8 cellular contexts compared by ENCODE assay signal in the genomic region with DNA sequence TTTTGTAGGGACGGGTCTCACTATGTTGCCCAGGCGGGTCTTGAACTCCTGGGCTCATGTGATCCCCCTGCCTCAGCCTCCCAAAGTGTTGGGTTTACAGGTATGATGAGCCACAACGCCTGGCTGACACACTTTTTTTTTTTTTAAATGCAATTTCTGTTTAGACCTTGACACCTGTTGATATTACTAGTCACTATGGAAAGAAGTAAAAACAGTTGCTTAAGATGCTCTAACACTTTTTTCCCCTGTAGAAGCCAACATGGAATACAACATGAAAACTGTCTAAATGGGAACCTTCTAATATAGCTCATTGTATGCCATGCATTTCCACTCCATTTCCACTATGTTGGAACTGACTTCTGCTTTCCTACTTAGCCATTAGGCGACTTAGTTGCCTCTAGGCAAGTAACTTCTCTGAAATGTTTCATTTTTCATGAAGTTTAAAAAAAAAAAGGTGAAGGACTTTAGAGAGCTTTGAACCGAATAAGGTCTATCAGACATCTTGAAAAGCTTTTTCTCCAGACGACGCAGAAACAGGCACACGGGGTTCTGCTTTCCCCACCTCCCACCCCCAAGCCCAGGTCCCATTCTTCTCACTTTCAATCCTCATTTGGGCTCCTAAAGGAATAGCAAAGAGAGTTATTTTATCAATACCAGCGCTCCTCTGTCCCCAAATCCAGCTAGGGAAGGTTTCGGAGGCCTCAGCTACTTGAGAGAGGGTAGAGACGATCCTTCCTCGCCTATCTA. TPM values are rescaled to one million over a fixed set of nuclear protein-coding genes. Genes with fewer than 3 reads are reported as not detected.
DNase-seq lines count a peak whose midpoint lies in the region; ATAC-seq and TF ChIP-seq lines count a peak whose summit lies in the region.

No MANE protein-coding gene starts in this region.

- in situ Hi-C loops in ACHN (cut with HindIII; ENCODE audit: low pct_ligation_motif_present, low pct_unique_long_range_greater_than_20kb, low sequenced_read_pairs): no loop called here
- in situ Hi-C loops in astrocyte of the cerebellum (cut with HindIII; ENCODE audit: low sequenced_read_pairs): no loop called here

- no peaks in the 10 kb centered on the region for H3K27me3 ChIP-seq in kidney epithelial cell (ENCODE audit: control insufficient read depth, insufficient read depth, low read length)

- ATAC-seq in GM18511 (IDR thresholded peaks at IDR 0.05; ENCODE audit: unreplicated experiment): peak; percentile 46
- no peak for ATAC-seq in GM21367 (IDR thresholded peaks at IDR 0.05; ENCODE audit: unreplicated experiment)
- ATAC-seq in HG03457 (IDR thresholded peaks at IDR 0.05; ENCODE audit: unreplicated experiment): no peak

- TF ChIP-seq CTCF in astrocyte of the cerebellum (IDR thresholded peaks at IDR 0.05; ENCODE audit: low read depth, low read length, missing control alignments) (no peak), kidney epithelial cell (IDR thresholded peaks at IDR 0.05; ENCODE audit: insufficient read depth, low read length, poor library complexity, severe bottlenecking) (no peak)

- H3K4me3 ChIP-seq in astrocyte of the cerebellum (ENCODE audit: low read depth, low read length) (peak overlapping the region; percentile 93), kidney epithelial cell (ENCODE audit: low read depth, low read length) (peak overlapping the region; percentile 75)

- DNase-seq in ACHN: peak; percentile 23
- peak; percentile 36 for DNase-seq in M059J (ENCODE audit: low read depth)
- DNase-seq in astrocyte of the cerebellum (ENCODE audit: low read depth): no peak
- DNase-seq in kidney epithelial cell (ENCODE audit: low read depth): no peak
- DNase-seq in superior temporal gyrus (ENCODE audit: extremely low spot score): peak; percentile 67

- H3K36me3 ChIP-seq in kidney epithelial cell (ENCODE audit: control insufficient read depth, insufficient read depth, low read length): no peaks in the 10 kb centered on the region

RNA-seq across cellular contexts. Expression of a gene that starts 0.6 kb away (rescaled TPM):
- 67.1 and 87.1 TPM in 2 replicates for total RNA-seq in M059J (2014; rRNA removed; shearing (Covaris generic))
- total RNA-seq in kidney epithelial cell: 45.1 and 52.1 TPM in 2 replicates

Comparison
In these comparisons a context has a peak if more than half of its experiments do, and no peak if none do; other contexts are left out.
1. DNase-seq: peak in ACHN (single experiment), M059J (single experiment) and superior temporal gyrus (single experiment); none in astrocyte of the cerebellum (single experiment) and kidney epithelial cell (single experiment).